1 cellular context compared by ENCODE assay signal in the genomic region with DNA sequence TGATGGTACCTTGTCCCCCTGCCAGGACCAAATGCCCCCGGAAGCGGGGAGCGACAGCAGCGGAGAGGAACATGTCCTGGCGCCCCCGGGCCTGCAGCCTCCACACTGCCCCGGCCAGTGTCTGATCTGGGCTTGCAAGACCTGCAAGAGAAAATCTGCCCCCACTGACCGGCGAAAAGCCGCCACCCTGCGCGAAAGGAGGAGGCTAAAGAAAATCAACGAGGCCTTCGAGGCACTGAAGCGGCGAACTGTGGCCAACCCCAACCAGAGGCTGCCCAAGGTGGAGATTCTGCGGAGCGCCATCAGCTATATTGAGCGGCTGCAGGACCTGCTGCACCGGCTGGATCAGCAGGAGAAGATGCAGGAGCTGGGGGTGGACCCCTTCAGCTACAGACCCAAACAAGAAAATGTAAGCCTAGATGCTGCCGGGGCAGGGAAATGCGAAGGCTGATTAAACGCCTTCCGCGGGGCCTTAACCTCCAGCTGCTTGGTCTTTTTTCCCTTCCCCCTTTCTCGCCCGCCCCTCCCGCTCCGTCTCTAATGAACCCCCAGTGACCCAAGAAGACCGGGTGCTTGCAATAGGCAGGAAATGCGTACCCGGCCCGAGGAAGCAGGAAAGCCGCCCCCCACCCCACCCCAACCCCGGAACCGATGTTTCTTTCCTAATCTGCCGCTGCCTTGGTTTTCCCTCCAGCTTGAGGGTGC.
TF ChIP-seq lines count a peak whose summit lies in the region.

No MANE protein-coding gene starts in this region.

TF ChIP-seq in GM23338, 12 proteins besides CTCF, POLR2A, EP300 and RAD21 (continued from another document):
- TF ChIP-seq, protein P1, sequence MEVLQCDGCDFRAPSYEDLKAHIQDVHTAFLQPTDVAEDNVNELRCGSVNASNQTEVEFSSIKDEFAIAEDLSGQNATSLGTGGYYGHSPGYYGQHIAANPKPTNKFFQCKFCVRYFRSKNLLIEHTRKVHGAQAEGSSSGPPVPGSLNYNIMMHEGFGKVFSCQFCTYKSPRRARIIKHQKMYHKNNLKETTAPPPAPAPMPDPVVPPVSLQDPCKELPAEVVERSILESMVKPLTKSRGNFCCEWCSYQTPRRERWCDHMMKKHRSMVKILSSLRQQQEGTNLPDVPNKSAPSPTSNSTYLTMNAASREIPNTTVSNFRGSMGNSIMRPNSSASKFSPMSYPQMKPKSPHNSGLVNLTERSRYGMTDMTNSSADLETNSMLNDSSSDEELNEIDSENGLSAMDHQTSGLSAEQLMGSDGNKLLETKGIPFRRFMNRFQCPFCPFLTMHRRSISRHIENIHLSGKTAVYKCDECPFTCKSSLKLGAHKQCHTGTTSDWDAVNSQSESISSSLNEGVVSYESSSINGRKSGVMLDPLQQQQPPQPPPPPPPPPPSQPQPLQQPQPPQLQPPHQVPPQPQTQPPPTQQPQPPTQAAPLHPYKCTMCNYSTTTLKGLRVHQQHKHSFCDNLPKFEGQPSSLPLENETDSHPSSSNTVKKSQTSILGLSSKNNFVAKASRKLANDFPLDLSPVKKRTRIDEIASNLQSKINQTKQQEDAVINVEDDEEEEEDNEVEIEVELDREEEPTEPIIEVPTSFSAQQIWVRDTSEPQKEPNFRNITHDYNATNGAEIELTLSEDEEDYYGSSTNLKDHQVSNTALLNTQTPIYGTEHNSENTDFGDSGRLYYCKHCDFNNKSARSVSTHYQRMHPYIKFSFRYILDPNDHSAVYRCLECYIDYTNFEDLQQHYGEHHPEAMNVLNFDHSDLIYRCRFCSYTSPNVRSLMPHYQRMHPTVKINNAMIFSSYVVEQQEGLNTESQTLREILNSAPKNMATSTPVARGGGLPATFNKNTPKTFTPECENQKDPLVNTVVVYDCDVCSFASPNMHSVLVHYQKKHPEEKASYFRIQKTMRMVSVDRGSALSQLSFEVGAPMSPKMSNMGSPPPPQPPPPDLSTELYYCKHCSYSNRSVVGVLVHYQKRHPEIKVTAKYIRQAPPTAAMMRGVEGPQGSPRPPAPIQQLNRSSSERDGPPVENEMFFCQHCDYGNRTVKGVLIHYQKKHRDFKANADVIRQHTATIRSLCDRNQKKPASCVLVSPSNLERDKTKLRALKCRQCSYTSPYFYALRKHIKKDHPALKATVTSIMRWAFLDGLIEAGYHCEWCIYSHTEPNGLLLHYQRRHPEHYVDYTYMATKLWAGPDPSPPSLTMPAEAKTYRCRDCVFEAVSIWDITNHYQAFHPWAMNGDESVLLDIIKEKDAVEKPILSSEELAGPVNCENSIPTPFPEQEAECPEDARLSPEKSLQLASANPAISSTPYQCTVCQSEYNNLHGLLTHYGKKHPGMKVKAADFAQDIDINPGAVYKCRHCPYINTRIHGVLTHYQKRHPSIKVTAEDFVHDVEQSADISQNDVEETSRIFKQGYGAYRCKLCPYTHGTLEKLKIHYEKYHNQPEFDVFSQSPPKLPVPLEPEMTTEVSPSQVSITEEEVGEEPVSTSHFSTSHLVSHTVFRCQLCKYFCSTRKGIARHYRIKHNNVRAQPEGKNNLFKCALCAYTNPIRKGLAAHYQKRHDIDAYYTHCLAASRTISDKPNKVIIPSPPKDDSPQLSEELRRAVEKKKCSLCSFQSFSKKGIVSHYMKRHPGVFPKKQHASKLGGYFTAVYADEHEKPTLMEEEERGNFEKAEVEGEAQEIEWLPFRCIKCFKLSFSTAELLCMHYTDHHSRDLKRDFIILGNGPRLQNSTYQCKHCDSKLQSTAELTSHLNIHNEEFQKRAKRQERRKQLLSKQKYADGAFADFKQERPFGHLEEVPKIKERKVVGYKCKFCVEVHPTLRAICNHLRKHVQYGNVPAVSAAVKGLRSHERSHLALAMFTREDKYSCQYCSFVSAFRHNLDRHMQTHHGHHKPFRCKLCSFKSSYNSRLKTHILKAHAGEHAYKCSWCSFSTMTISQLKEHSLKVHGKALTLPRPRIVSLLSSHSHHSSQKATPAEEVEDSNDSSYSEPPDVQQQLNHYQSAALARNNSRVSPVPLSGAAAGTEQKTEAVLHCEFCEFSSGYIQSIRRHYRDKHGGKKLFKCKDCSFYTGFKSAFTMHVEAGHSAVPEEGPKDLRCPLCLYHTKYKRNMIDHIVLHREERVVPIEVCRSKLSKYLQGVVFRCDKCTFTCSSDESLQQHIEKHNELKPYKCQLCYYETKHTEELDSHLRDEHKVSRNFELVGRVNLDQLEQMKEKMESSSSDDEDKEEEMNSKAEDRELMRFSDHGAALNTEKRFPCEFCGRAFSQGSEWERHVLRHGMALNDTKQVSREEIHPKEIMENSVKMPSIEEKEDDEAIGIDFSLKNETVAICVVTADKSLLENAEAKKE (CRISPR knock-in tag; IDR thresholded peaks at IDR 0.05) = 0 out of 2 replicates have a peak, but pooled peaks have one; percentile 42
- TF ChIP-seq, protein P2, sequence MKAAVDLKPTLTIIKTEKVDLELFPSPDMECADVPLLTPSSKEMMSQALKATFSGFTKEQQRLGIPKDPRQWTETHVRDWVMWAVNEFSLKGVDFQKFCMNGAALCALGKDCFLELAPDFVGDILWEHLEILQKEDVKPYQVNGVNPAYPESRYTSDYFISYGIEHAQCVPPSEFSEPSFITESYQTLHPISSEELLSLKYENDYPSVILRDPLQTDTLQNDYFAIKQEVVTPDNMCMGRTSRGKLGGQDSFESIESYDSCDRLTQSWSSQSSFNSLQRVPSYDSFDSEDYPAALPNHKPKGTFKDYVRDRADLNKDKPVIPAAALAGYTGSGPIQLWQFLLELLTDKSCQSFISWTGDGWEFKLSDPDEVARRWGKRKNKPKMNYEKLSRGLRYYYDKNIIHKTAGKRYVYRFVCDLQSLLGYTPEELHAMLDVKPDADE (IDR thresholded peaks at IDR 0.05) = peak; percentile 47; the same call in 1 of the 2 replicates
- TF ChIP-seq POLR2AphosphoS5 (IDR thresholded peaks at IDR 0.05; ENCODE audit: low read depth) (peak; percentile 63), EZH2 (IDR thresholded peaks at IDR 0.05; ENCODE audit: low read depth, unreplicated experiment) (peak; percentile 38)
